ENCODE assay signal across 8 cellular contexts in the genomic region with DNA sequence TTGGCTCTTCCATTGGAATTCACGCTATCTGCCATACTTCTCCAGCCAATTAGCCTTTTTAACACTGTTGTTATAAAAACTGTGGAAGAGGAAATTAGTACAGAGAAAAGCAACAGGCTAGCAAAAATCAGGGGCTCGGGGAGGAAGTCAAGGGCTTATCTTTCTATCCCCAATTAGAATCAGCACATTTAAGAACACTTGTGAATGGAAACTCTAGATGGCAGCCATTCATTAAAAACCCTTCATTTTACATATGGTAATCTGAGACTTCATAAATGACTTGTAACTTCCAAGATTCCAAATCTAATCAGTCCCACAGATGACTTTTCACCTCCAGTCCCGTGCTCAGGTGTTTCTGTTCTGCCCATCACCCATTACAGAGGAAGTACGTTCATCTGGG.
DNase-seq lines count a peak whose midpoint lies in the region; ATAC-seq, FAIRE-seq and TF ChIP-seq lines count a peak whose summit lies in the region.
"Not testable (repeated sequence)": the region's sequence is repeated elsewhere in the genome, so short reads cannot be mapped to it uniquely, and the experiment has no call there.

No MANE protein-coding gene starts in this region.

- H2AFZ ChIP-seq in K562 (ENCODE audit: low read depth, low read length); neural cell (ENCODE audit: low read depth, low read length): not testable (repeated sequence)

- H3K4me2 ChIP-seq in A549; K562 (ENCODE audit: insufficient read depth, low read length); neural cell (ENCODE audit: low read length): not testable (repeated sequence)

- H3K36me3 ChIP-seq in K562 (ENCODE audit: control insufficient read depth, insufficient read depth, low read length); neural cell (ENCODE audit: insufficient read depth, low read length): not testable (repeated sequence)

- ATAC-seq in A549 (0 out of 6 replicates have a peak, but pooled peaks of 1 of the 2 experiments have one; percentile 30), K562 (peak; percentile 73)

- not testable (repeated sequence) for H3K9ac ChIP-seq in K562 (ENCODE audit: insufficient read depth in 1 of 2, low read depth in 2 of 2, low read length in 2 of 2); neural cell (ENCODE audit: low read length)

- H4K20me1 ChIP-seq in K562 (replicated peaks; ENCODE audit: control insufficient read depth, insufficient read depth, low read length); neural cell (ENCODE audit: insufficient read depth): not testable (repeated sequence)

- in situ Hi-C loops in K562 (cut with MboI) = not testable (repeated sequence)

- TF ChIP-seq POLR2A in A549 (IDR thresholded peaks at IDR 0.05; ENCODE audit: low read length); NB4 (IDR thresholded peaks at IDR 0.05; ENCODE audit: extremely low read depth, insufficient read length); K562 (conservative IDR thresholded peaks at IDR 0.05): not testable (repeated sequence)

- BruUV-seq in K562 (replicated peaks; lab: Mats Ljungman, UMichigan) = not testable (repeated sequence)

- DNase-seq in A549 (ENCODE audit: low read depth in 1 of 2, low spot score in 1 of 2) = peak in 1 of 2 experiments; percentile 37
- DNase-seq in HT-29 (ENCODE audit: low spot score) = peak; percentile 16
- DNase-seq in NB4 (ENCODE audit: low read depth) = peak; percentile 26
- peak; percentile 7 for DNase-seq in SW480 (ENCODE audit: low spot score)
- peak in 1 of 4 experiments; percentile 32 for DNase-seq in K562 (ENCODE audit: extremely low read depth in 1 of 4, low spot score in 3 of 4)
- peak; percentile 61 for DNase-seq in dermis blood vessel endothelial cell
- peak; percentile 3 for DNase-seq in foreskin melanocyte

- not testable (repeated sequence) for H3K79me2 ChIP-seq in K562 (ENCODE audit: control insufficient read depth, insufficient read depth, low read length); neural cell (replicated peaks; ENCODE audit: insufficient read depth, low read length)

- WGBS in A549 (ENCODE audit: missing lambda C conversion rate) = 50% methylated on average over 4 of the region's 4 CpGs
- 23% methylated on average over 3 of the region's 4 CpGs for WGBS in K562 (ENCODE audit: insufficient coverage, low coverage, missing lambda C conversion rate)

- not testable (repeated sequence) for H3K4me1 ChIP-seq in A549; K562 (replicated peaks in 1 of 2; ENCODE audit: control insufficient read depth in 2 of 2, insufficient read depth in 2 of 2, low read length in 2 of 2)

- H3K4me3 ChIP-seq in A549; NB4 (ENCODE audit: low read depth, low read length); K562; neural cell (ENCODE audit: low read length): not testable (repeated sequence)

- TF ChIP-seq CTCF in A549 (IDR thresholded peaks at IDR 0.05) (0 out of 3 replicates have a peak, but pooled peaks have one; percentile 21), K562 (IDR thresholded peaks at IDR 0.05 in 2 of 3, conservative IDR thresholded peaks at IDR 0.05 in 1 of 3; ENCODE audit: insufficient read depth in 2 of 3, low read depth in 1 of 3, low read length in 3 of 3) (peak in 2 of 3 experiments; percentile 9 to 48; a peak in 2 of 6 replicates), neural cell (IDR thresholded peaks at IDR 0.05; ENCODE audit: poor library complexity, severe bottlenecking) (peak; percentile 30)
- not testable (repeated sequence) for TF ChIP-seq CTCF in NB4 (IDR thresholded peaks at IDR 0.05; ENCODE audit: low read depth, low read length)

- POLR2A ChIA-PET in A549 (lab: Yijun Ruan, JAX); K562 (lab: Yijun Ruan, JAX): not testable (repeated sequence)

- not testable (repeated sequence) for TF ChIP-seq EP300 in A549 (IDR thresholded peaks at IDR 0.05); K562 (IDR thresholded peaks at IDR 0.05; ENCODE audit: low read length); neural cell (conservative IDR thresholded peaks at IDR 0.05; ENCODE audit: poor library complexity, severe bottlenecking)

- intact Hi-C loops in K562 (cut with micrococcal nuclease) = not testable (repeated sequence)

- H3K9me1 ChIP-seq in K562 (ENCODE audit: control insufficient read depth, insufficient read depth, low read length) = not testable (repeated sequence)

- TF ChIP-seq RAD21 in A549 (conservative IDR thresholded peaks at IDR 0.05 in 1 of 2, IDR thresholded peaks at IDR 0.05 in 1 of 2) (peak; percentile 42 to 56), K562 (CRISPR knock-in tag; conservative IDR thresholded peaks at IDR 0.05 in 1 of 2, IDR thresholded peaks at IDR 0.05 in 1 of 2) (peak; percentile 65 to 81)
- TF ChIP-seq RAD21 in neural cell (conservative IDR thresholded peaks at IDR 0.05) = not testable (repeated sequence)

- H3K9me3 ChIP-seq in A549; K562 (replicated peaks; ENCODE audit: control insufficient read depth, insufficient read depth, low read depth, low read length); neural cell (ENCODE audit: low read length): not testable (repeated sequence)

- FAIRE-seq in A549 (lab: Jason Lieb, UNC); K562 (lab: Jason Lieb, UNC): not testable (repeated sequence)

- not testable (repeated sequence) for H3K27me3 ChIP-seq in K562 (ENCODE audit: control insufficient read depth in 2 of 2, insufficient read depth in 2 of 2, low read length in 2 of 2); neural cell (ENCODE audit: insufficient read depth, low read depth, low read length)

- CTCF ChIA-PET in A549 (lab: Yijun Ruan, JAX); K562 (lab: Yijun Ruan, JAX; ENCODE audit: low intra/inter-chr PET ratio): not testable (repeated sequence)

- H3F3A ChIP-seq in neural cell (ENCODE audit: insufficient read depth, low read length, poor library complexity, severe bottlenecking) = not testable (repeated sequence)

- H3K9me2 ChIP-seq in neural cell (ENCODE audit: insufficient read depth, low read length) = not testable (repeated sequence)

- H3K27ac ChIP-seq in A549; K562 (ENCODE audit: extremely low read depth, low read depth, low read length); neural cell (ENCODE audit: low read length): not testable (repeated sequence)

TF ChIP-seq in A549, 52 proteins besides CTCF, POLR2A, EP300 and RAD21:
- 0 out of 3 replicates have a peak, but pooled peaks have one; percentile 18 for TF ChIP-seq SMC3 (IDR thresholded peaks at IDR 0.05)

TF ChIP-seq in K562, 482 proteins besides CTCF, POLR2A, EP300 and RAD21:
- 0 out of 2 replicates have a peak, but pooled peaks have one; percentile 17 for TF ChIP-seq SPI1 (IDR thresholded peaks at IDR 0.05; ENCODE audit: borderline replicate concordance, low read depth, low read length)
- TF ChIP-seq, protein P1, sequence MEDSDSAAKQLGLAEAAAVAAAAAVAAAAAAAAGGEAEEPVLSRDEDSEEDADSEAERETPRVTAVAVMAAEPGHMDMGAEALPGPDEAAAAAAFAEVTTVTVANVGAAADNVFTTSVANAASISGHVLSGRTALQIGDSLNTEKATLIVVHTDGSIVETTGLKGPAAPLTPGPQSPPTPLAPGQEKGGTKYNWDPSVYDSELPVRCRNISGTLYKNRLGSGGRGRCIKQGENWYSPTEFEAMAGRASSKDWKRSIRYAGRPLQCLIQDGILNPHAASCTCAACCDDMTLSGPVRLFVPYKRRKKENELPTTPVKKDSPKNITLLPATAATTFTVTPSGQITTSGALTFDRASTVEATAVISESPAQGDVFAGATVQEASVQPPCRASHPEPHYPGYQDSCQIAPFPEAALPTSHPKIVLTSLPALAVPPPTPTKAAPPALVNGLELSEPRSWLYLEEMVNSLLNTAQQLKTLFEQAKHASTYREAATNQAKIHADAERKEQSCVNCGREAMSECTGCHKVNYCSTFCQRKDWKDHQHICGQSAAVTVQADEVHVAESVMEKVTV (CRISPR knock-in tag; IDR thresholded peaks at IDR 0.05) = peak; percentile 60
TF ChIP-seq in K562: peak in this region for 2; not testable (repeated sequence) for 480.
